Comparison of ENCODE assay signal across 1 cellular context in the genomic region with DNA sequence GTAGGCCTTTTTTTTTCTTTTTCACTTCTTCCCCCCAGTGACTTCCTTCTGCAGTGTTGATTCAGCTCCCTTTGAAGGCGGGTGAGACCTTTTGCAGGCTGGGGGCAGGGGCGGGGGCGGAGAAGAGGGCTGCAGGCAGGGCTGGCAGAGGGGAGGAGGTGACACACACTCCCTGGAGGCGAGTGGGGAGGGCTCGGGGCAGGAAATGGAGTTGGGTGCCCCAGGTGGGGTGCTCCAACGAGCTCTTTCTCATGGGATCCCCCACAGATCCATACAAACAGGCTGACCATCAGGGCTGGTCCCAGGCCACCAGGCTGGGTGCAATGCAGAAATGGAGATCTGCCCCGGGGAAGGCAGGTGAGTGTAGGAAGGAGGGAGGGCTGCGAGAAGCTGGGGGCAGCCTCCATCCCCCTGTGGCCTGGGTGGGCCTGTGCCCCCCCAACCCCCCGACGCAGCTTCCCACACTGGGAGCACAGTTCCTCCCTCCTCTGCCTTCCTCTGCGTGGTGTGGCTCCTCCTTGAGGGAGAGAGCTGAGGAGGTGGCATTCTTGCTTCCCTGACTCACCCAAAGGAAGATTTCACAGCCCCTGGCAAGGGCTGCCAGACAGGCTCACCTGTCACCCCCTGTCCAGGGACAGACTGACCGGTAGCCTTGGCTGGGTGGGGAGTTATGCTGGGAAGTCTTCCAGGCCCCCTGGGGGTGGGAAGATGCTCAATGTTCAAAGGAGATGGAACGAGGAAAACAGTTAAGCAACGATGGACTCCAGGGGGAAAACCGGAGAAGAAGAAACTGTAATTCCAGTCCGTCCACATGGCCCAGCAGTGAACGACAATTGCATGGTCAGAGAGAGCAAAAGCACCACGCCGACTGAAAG.
A peak's percentile ranks its signal among the peaks of the same experiment; 100 is the strongest.
TF ChIP-seq lines count a peak whose summit lies in the region.

No MANE protein-coding gene starts in this region.

TF ChIP-seq in HEK293, 187 proteins besides CTCF, POLR2A, EP300 and RAD21 (continued from another document and continues in another):
- no peak for TF ChIP-seq ZNF473 (tag by site-specific recombination; IDR thresholded peaks at IDR 0.05)
- no peak for TF ChIP-seq HOXA7 (CRISPR knock-in tag; IDR thresholded peaks at IDR 0.05; ENCODE audit: borderline replicate concordance)
- TF ChIP-seq ZNF423 (tag by site-specific recombination; IDR thresholded peaks at IDR 0.05), result 0 out of 2 replicates have a peak, but pooled peaks have one; percentile 29
- peak; percentile 41; the same call in 1 of the 2 replicates for TF ChIP-seq SP2 (tag by site-specific recombination; IDR thresholded peaks at IDR 0.05)
- no peak for TF ChIP-seq TRIM28 (IDR thresholded peaks at IDR 0.05; ENCODE audit: borderline replicate concordance, low read length)
- no peak for TF ChIP-seq ZFP69B (tag by site-specific recombination; IDR thresholded peaks at IDR 0.05)
- TF ChIP-seq GLI2 (tag by site-specific recombination; IDR thresholded peaks at IDR 0.05; ENCODE audit: borderline replicate concordance, low read depth), result no peak
- 0 out of 2 replicates have a peak, but pooled peaks have one; percentile 52 for TF ChIP-seq SP3 (tag by site-specific recombination; IDR thresholded peaks at IDR 0.05)
- peak; percentile 55; the same call in 1 of the 2 replicates for TF ChIP-seq SP7 (tag by site-specific recombination; IDR thresholded peaks at IDR 0.05)
- no peak for TF ChIP-seq ZNF169 (tag by site-specific recombination; IDR thresholded peaks at IDR 0.05)
- TF ChIP-seq SCRT1 (tag by site-specific recombination; IDR thresholded peaks at IDR 0.05; ENCODE audit: borderline replicate concordance), result no peak
- TF ChIP-seq, protein P1, sequence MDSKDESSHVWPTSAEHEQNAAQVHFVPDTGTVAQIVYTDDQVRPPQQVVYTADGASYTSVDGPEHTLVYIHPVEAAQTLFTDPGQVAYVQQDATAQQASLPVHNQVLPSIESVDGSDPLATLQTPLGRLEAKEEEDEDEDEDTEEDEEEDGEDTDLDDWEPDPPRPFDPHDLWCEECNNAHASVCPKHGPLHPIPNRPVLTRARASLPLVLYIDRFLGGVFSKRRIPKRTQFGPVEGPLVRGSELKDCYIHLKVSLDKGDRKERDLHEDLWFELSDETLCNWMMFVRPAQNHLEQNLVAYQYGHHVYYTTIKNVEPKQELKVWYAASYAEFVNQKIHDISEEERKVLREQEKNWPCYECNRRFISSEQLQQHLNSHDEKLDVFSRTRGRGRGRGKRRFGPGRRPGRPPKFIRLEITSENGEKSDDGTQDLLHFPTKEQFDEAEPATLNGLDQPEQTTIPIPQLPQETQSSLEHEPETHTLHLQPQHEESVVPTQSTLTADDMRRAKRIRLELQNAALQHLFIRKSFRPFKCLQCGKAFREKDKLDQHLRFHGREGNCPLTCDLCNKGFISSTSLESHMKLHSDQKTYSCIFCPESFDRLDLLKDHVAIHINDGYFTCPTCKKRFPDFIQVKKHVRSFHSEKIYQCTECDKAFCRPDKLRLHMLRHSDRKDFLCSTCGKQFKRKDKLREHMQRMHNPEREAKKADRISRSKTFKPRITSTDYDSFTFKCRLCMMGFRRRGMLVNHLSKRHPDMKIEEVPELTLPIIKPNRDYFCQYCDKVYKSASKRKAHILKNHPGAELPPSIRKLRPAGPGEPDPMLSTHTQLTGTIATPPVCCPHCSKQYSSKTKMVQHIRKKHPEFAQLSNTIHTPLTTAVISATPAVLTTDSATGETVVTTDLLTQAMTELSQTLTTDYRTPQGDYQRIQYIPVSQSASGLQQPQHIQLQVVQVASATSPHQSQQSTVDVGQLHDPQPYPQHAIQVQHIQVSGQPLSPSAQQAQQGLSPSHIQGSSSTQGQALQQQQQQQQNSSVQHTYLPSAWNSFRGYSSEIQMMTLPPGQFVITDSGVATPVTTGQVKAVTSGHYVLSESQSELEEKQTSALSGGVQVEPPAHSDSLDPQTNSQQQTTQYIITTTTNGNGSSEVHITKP (tag by site-specific recombination; IDR thresholded peaks at IDR 0.05), result 0 out of 2 replicates have a peak, but pooled peaks have one; percentile 50
- TF ChIP-seq ZBTB20 (tag by site-specific recombination; IDR thresholded peaks at IDR 0.05), result no peak
- TF ChIP-seq ZBTB21 (tag by site-specific recombination; IDR thresholded peaks at IDR 0.05), result no peak
- TF ChIP-seq ZNF777 (tag by site-specific recombination; IDR thresholded peaks at IDR 0.05; ENCODE audit: borderline replicate concordance), result no peak
- TF ChIP-seq, protein P2, sequence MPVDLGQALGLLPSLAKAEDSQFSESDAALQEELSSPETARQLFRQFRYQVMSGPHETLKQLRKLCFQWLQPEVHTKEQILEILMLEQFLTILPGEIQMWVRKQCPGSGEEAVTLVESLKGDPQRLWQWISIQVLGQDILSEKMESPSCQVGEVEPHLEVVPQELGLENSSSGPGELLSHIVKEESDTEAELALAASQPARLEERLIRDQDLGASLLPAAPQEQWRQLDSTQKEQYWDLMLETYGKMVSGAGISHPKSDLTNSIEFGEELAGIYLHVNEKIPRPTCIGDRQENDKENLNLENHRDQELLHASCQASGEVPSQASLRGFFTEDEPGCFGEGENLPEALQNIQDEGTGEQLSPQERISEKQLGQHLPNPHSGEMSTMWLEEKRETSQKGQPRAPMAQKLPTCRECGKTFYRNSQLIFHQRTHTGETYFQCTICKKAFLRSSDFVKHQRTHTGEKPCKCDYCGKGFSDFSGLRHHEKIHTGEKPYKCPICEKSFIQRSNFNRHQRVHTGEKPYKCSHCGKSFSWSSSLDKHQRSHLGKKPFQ (tag by site-specific recombination; IDR thresholded peaks at IDR 0.05), result no peak
- no peak for TF ChIP-seq ZNF768 (tag by site-specific recombination; IDR thresholded peaks at IDR 0.05)
- no peak for TF ChIP-seq ZFP41 (tag by site-specific recombination; IDR thresholded peaks at IDR 0.05; ENCODE audit: borderline replicate concordance)
- no peak for TF ChIP-seq ZNF146 (tag by site-specific recombination; IDR thresholded peaks at IDR 0.05)
- no peak for TF ChIP-seq GLI4 (tag by site-specific recombination; IDR thresholded peaks at IDR 0.05)
- TF ChIP-seq, protein P3, sequence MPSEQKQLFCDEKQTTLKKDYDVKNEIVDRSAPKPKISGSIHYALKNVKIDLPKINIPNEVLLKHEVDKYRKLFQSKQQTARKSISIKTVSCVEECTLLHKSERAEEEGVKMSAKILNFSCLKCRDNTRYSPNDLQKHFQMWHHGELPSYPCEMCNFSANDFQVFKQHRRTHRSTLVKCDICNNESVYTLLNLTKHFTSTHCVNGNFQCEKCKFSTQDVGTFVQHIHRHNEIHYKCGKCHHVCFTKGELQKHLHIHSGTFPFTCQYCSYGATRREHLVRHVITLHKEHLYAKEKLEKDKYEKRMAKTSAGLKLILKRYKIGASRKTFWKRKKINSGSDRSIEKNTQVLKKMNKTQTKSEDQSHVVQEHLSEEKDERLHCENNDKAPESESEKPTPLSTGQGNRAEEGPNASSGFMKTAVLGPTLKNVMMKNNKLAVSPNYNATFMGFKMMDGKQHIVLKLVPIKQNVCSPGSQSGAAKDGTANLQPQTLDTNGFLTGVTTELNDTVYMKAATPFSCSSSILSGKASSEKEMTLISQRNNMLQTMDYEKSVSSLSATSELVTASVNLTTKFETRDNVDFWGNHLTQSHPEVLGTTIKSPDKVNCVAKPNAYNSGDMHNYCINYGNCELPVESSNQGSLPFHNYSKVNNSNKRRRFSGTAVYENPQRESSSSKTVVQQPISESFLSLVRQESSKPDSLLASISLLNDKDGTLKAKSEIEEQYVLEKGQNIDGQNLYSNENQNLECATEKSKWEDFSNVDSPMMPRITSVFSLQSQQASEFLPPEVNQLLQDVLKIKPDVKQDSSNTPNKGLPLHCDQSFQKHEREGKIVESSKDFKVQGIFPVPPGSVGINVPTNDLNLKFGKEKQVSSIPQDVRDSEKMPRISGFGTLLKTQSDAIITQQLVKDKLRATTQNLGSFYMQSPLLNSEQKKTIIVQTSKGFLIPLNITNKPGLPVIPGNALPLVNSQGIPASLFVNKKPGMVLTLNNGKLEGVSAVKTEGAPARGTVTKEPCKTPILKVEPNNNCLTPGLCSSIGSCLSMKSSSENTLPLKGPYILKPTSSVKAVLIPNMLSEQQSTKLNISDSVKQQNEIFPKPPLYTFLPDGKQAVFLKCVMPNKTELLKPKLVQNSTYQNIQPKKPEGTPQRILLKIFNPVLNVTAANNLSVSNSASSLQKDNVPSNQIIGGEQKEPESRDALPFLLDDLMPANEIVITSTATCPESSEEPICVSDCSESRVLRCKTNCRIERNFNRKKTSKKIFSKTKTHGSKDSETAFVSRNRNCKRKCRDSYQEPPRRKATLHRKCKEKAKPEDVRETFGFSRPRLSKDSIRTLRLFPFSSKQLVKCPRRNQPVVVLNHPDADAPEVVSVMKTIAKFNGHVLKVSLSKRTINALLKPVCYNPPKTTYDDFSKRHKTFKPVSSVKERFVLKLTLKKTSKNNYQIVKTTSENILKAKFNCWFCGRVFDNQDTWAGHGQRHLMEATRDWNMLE (tag by site-specific recombination; conservative IDR thresholded peaks at IDR 0.05; ENCODE audit: low read depth), result no peak
- TF ChIP-seq ZBTB8A (tag by site-specific recombination; IDR thresholded peaks at IDR 0.05), result no peak
- TF ChIP-seq, protein P4, sequence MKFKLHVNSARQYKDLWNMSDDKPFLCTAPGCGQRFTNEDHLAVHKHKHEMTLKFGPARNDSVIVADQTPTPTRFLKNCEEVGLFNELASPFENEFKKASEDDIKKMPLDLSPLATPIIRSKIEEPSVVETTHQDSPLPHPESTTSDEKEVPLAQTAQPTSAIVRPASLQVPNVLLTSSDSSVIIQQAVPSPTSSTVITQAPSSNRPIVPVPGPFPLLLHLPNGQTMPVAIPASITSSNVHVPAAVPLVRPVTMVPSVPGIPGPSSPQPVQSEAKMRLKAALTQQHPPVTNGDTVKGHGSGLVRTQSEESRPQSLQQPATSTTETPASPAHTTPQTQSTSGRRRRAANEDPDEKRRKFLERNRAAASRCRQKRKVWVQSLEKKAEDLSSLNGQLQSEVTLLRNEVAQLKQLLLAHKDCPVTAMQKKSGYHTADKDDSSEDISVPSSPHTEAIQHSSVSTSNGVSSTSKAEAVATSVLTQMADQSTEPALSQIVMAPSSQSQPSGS (tag by site-specific recombination; IDR thresholded peaks at IDR 0.05; ENCODE audit: low read depth), result no peak
- TF ChIP-seq ZNF133 (tag by site-specific recombination; IDR thresholded peaks at IDR 0.05), result no peak
- no peak for TF ChIP-seq ZNF776 (tag by site-specific recombination; IDR thresholded peaks at IDR 0.05; ENCODE audit: borderline replicate concordance)
- no peak for TF ChIP-seq ZNF707 (tag by site-specific recombination; IDR thresholded peaks at IDR 0.05)
- peak; percentile 98 for TF ChIP-seq ZFHX2 (tag by site-specific recombination; conservative IDR thresholded peaks at IDR 0.05)
- no peak for TF ChIP-seq ZSCAN16 (tag by site-specific recombination; IDR thresholded peaks at IDR 0.05)
- no peak for TF ChIP-seq HOXD13 (CRISPR knock-in tag; IDR thresholded peaks at IDR 0.05; ENCODE audit: borderline replicate concordance)
- TF ChIP-seq, protein P5, sequence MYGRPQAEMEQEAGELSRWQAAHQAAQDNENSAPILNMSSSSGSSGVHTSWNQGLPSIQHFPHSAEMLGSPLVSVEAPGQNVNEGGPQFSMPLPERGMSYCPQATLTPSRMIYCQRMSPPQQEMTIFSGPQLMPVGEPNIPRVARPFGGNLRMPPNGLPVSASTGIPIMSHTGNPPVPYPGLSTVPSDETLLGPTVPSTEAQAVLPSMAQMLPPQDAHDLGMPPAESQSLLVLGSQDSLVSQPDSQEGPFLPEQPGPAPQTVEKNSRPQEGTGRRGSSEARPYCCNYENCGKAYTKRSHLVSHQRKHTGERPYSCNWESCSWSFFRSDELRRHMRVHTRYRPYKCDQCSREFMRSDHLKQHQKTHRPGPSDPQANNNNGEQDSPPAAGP (tag by site-specific recombination; IDR thresholded peaks at IDR 0.05), result 0 out of 2 replicates have a peak, but pooled peaks have one; percentile 64
- TF ChIP-seq KLF1 (tag by site-specific recombination; IDR thresholded peaks at IDR 0.05), result peak; percentile 88
- TF ChIP-seq ZNF654 (tag by site-specific recombination; IDR thresholded peaks at IDR 0.05; ENCODE audit: low read depth), result no peak
- TF ChIP-seq OVOL3 (tag by site-specific recombination; IDR thresholded peaks at IDR 0.05), result no peak
- TF ChIP-seq ZNF140 (tag by site-specific recombination; IDR thresholded peaks at IDR 0.05), result no peak
- TF ChIP-seq, protein P6, sequence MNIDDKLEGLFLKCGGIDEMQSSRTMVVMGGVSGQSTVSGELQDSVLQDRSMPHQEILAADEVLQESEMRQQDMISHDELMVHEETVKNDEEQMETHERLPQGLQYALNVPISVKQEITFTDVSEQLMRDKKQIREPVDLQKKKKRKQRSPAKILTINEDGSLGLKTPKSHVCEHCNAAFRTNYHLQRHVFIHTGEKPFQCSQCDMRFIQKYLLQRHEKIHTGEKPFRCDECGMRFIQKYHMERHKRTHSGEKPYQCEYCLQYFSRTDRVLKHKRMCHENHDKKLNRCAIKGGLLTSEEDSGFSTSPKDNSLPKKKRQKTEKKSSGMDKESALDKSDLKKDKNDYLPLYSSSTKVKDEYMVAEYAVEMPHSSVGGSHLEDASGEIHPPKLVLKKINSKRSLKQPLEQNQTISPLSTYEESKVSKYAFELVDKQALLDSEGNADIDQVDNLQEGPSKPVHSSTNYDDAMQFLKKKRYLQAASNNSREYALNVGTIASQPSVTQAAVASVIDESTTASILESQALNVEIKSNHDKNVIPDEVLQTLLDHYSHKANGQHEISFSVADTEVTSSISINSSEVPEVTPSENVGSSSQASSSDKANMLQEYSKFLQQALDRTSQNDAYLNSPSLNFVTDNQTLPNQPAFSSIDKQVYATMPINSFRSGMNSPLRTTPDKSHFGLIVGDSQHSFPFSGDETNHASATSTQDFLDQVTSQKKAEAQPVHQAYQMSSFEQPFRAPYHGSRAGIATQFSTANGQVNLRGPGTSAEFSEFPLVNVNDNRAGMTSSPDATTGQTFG (tag by site-specific recombination; IDR thresholded peaks at IDR 0.05; ENCODE audit: borderline replicate concordance), result no peak
- TF ChIP-seq, protein P7, sequence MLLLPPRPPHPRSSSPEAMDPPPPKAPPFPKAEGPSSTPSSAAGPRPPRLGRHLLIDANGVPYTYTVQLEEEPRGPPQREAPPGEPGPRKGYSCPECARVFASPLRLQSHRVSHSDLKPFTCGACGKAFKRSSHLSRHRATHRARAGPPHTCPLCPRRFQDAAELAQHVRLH (tag by site-specific recombination; IDR thresholded peaks at IDR 0.05), result no peak
- TF ChIP-seq ZNF626 (tag by site-specific recombination; IDR thresholded peaks at IDR 0.05), result no peak
- TF ChIP-seq ZNF624 (tag by site-specific recombination; IDR thresholded peaks at IDR 0.05), result no peak
- TF ChIP-seq ZNF670 (tag by site-specific recombination; IDR thresholded peaks at IDR 0.05; ENCODE audit: low read depth), result no peak
- TF ChIP-seq, protein P8, sequence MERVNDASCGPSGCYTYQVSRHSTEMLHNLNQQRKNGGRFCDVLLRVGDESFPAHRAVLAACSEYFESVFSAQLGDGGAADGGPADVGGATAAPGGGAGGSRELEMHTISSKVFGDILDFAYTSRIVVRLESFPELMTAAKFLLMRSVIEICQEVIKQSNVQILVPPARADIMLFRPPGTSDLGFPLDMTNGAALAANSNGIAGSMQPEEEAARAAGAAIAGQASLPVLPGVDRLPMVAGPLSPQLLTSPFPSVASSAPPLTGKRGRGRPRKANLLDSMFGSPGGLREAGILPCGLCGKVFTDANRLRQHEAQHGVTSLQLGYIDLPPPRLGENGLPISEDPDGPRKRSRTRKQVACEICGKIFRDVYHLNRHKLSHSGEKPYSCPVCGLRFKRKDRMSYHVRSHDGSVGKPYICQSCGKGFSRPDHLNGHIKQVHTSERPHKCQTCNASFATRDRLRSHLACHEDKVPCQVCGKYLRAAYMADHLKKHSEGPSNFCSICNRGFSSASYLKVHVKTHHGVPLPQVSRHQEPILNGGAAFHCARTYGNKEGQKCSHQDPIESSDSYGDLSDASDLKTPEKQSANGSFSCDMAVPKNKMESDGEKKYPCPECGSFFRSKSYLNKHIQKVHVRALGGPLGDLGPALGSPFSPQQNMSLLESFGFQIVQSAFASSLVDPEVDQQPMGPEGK (tag by site-specific recombination; IDR thresholded peaks at IDR 0.05), result no peak
- no peak for TF ChIP-seq ZNF292 (tag by site-specific recombination; IDR thresholded peaks at IDR 0.05; ENCODE audit: borderline replicate concordance, low read depth)
